Comparison of ENCODE assay signal across 1 cellular context in the genomic region with DNA sequence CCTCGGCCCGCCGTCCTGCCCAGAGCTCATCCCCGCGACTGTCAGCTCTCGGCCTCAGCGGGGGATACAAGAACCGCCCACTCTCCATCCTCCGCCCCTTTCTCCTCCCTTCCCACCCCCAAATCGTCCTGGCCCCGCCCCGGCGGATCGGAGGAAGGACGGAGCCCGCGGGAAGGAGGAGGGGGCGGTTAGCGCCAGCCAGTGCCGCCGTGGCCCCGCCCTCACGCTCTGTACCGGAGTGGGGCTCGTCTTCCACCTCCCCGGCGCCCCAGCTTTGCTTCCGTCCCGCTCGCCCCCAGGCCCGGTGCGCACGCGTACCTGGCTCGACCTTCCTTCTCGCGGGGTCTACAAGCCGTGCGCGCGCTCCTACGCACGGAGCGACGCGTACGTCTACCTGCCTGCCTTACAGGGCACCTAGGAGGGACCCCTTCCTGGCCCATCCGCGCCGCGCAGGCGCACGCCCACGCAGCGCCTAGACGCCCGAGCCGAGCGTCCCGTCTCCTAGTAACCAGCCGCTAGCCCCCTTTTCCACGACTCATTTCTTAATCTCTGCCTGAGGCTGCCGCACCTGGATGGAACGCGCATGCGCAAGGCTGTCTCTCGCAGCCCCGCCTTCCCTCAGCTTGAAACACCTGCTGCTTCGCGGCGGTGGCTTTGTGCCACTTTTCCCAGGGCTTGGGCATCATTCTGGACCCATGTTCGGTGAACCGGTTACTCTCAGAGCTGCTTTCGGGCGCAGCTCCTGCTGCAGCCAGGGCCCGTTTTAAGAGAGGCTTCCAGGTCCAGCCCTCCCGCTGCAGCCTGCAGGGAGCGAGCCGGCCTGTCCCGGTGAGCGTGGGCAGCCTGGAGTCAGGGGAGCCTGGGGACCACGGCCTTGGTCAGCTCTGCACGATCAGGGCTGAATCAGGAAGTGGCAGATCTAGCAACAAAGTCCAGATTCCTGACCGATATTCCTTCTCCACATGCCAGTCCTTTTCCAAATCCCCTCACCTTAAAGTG.
TF ChIP-seq lines count a peak whose summit lies in the region.

A gene with protein sequence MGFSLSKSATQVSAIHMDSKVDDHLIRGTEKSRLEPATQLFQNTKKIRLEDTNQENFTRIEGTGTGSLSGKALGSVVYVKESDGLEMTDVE (plus strand): TSS at position 598 of the 999 bp plus-strand sequence. CDS start 8,852 bp downstream, outside the sequence.

TF ChIP-seq in HepG2, 621 proteins besides CTCF, POLR2A, EP300 and RAD21 (continued from another document and continues in another):
- TF ChIP-seq ZC3H4 (CRISPR knock-in tag; IDR thresholded peaks at IDR 0.05; ENCODE audit: borderline replicate concordance): peak; percentile 50; the same call in 1 of the 2 replicates
- TF ChIP-seq SIN3A (IDR thresholded peaks at IDR 0.05; ENCODE audit: borderline replicate concordance, low read depth, low read length): peak; percentile 69
- TF ChIP-seq AHR (CRISPR knock-in tag; IDR thresholded peaks at IDR 0.05): no peak; the same call in 1 of the 2 replicates
- TF ChIP-seq TAF15 (IDR thresholded peaks at IDR 0.05; ENCODE audit: low read depth, low read length, poor library complexity, severe bottlenecking): peak; percentile 46
- peak; percentile 60; the same call in 1 of the 2 replicates for TF ChIP-seq ZNF776 (CRISPR knock-in tag; IDR thresholded peaks at IDR 0.05)
- TF ChIP-seq XBP1 (CRISPR knock-in tag; IDR thresholded peaks at IDR 0.05): 0 out of 2 replicates have a peak, but pooled peaks have one; percentile 29
- TF ChIP-seq BRD4 (CRISPR knock-in tag; IDR thresholded peaks at IDR 0.05): peak; percentile 21; the same call in 1 of the 2 replicates
- 0 out of 2 replicates have a peak, but pooled peaks have one; percentile 50 for TF ChIP-seq ZKSCAN5 (CRISPR knock-in tag; IDR thresholded peaks at IDR 0.05)
- TF ChIP-seq AKAP8 (CRISPR knock-in tag; IDR thresholded peaks at IDR 0.05): peak; percentile 91; the same call in 1 of the 2 replicates
- TF ChIP-seq, protein P1, sequence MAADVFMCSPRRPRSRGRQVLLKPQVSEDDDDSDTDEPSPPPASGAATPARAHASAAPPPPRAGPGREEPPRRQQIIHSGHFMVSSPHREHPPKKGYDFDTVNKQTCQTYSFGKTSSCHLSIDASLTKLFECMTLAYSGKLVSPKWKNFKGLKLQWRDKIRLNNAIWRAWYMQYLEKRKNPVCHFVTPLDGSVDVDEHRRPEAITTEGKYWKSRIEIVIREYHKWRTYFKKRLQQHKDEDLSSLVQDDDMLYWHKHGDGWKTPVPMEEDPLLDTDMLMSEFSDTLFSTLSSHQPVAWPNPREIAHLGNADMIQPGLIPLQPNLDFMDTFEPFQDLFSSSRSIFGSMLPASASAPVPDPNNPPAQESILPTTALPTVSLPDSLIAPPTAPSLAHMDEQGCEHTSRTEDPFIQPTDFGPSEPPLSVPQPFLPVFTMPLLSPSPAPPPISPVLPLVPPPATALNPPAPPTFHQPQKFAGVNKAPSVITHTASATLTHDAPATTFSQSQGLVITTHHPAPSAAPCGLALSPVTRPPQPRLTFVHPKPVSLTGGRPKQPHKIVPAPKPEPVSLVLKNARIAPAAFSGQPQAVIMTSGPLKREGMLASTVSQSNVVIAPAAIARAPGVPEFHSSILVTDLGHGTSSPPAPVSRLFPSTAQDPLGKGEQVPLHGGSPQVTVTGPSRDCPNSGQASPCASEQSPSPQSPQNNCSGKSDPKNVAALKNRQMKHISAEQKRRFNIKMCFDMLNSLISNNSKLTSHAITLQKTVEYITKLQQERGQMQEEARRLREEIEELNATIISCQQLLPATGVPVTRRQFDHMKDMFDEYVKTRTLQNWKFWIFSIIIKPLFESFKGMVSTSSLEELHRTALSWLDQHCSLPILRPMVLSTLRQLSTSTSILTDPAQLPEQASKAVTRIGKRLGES (CRISPR knock-in tag; IDR thresholded peaks at IDR 0.05; ENCODE audit: borderline replicate concordance): 0 out of 2 replicates have a peak, but pooled peaks have one; percentile 24
- peak; percentile 83; the same call in 1 of the 2 replicates for TF ChIP-seq NKX3-1 (CRISPR knock-in tag; IDR thresholded peaks at IDR 0.05)
- peak; percentile 97 for TF ChIP-seq ZNF598 (CRISPR knock-in tag; IDR thresholded peaks at IDR 0.05; ENCODE audit: borderline replicate concordance)
- TF ChIP-seq, protein P2, sequence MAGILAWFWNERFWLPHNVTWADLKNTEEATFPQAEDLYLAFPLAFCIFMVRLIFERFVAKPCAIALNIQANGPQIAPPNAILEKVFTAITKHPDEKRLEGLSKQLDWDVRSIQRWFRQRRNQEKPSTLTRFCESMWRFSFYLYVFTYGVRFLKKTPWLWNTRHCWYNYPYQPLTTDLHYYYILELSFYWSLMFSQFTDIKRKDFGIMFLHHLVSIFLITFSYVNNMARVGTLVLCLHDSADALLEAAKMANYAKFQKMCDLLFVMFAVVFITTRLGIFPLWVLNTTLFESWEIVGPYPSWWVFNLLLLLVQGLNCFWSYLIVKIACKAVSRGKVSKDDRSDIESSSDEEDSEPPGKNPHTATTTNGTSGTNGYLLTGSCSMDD (CRISPR knock-in tag; IDR thresholded peaks at IDR 0.05): no peak
- peak; percentile 38; the same call in 1 of the 2 replicates for TF ChIP-seq POGZ (CRISPR knock-in tag; IDR thresholded peaks at IDR 0.05)
- TF ChIP-seq, protein P3, sequence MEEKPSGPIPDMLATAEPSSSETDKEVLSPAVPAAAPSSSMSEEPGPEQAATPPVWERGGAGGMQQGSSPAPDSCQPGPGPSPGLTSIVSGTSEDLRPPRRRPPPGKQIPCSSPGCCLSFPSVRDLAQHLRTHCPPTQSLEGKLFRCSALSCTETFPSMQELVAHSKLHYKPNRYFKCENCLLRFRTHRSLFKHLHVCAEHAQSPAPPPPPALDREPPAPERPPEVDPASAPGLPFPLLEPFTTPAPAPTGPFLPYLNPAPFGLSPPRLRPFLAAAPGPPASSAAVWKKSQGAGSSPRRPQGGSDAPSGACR (CRISPR knock-in tag; IDR thresholded peaks at IDR 0.05): no peak; the same call in none of the 2 replicates
- TF ChIP-seq HNF4G (IDR thresholded peaks at IDR 0.05; ENCODE audit: borderline replicate concordance, low read depth, low read length): no peak
- peak; percentile 45 for TF ChIP-seq HNF4G (CRISPR knock-in tag; IDR thresholded peaks at IDR 0.05; ENCODE audit: borderline replicate concordance, low read depth)
- TF ChIP-seq SP5 (CRISPR knock-in tag; IDR thresholded peaks at IDR 0.05; ENCODE audit: borderline replicate concordance, low read depth): peak; percentile 86
- no peak for TF ChIP-seq ATF7 (IDR thresholded peaks at IDR 0.05)
- TF ChIP-seq ATF7 (CRISPR knock-in tag; IDR thresholded peaks at IDR 0.05): peak; percentile 47
- no peak for TF ChIP-seq NPAS2 (CRISPR knock-in tag; IDR thresholded peaks at IDR 0.05; ENCODE audit: borderline replicate concordance)
- TF ChIP-seq NCOA2 (CRISPR knock-in tag; IDR thresholded peaks at IDR 0.05): peak; percentile 10
- TF ChIP-seq HNRNPH1 (optimal IDR thresholded peaks at IDR 0.05; ENCODE audit: low read depth, low read length): no peak
- no peak for TF ChIP-seq TCF12 (IDR thresholded peaks at IDR 0.05)
- TF ChIP-seq TCF12 (CRISPR knock-in tag; IDR thresholded peaks at IDR 0.05): 0 out of 2 replicates have a peak, but pooled peaks have one; percentile 58
- TF ChIP-seq, protein P4, sequence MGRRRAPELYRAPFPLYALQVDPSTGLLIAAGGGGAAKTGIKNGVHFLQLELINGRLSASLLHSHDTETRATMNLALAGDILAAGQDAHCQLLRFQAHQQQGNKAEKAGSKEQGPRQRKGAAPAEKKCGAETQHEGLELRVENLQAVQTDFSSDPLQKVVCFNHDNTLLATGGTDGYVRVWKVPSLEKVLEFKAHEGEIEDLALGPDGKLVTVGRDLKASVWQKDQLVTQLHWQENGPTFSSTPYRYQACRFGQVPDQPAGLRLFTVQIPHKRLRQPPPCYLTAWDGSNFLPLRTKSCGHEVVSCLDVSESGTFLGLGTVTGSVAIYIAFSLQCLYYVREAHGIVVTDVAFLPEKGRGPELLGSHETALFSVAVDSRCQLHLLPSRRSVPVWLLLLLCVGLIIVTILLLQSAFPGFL (CRISPR knock-in tag; IDR thresholded peaks at IDR 0.05): no peak
- peak; percentile 36; the same call in 1 of the 2 replicates for TF ChIP-seq ZBTB8A (CRISPR knock-in tag; IDR thresholded peaks at IDR 0.05; ENCODE audit: borderline replicate concordance, low read depth)
- TF ChIP-seq, protein P5, sequence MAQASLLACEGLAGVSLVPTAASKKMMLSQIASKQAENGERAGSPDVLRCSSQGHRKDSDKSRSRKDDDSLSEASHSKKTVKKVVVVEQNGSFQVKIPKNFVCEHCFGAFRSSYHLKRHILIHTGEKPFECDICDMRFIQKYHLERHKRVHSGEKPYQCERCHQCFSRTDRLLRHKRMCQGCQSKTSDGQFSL (CRISPR knock-in tag; IDR thresholded peaks at IDR 0.05): no peak
- TF ChIP-seq PAF1 (CRISPR knock-in tag; IDR thresholded peaks at IDR 0.05): no peak
- peak; percentile 55; the same call in 1 of the 2 replicates for TF ChIP-seq TAF1 (CRISPR knock-in tag; IDR thresholded peaks at IDR 0.05)
- peak; percentile 98; the same call in 1 of the 2 replicates for TF ChIP-seq SAFB2 (CRISPR knock-in tag; IDR thresholded peaks at IDR 0.05; ENCODE audit: borderline replicate concordance, low read depth)
- TF ChIP-seq MBNL3 (CRISPR knock-in tag; conservative IDR thresholded peaks at IDR 0.05): no peak
- peak; percentile 52; the same call in 1 of the 2 replicates for TF ChIP-seq ZNF616 (CRISPR knock-in tag; IDR thresholded peaks at IDR 0.05; ENCODE audit: low read depth)
- TF ChIP-seq ETV5 (CRISPR knock-in tag; IDR thresholded peaks at IDR 0.05; ENCODE audit: borderline replicate concordance): peak; percentile 75
- peak; percentile 54; the same call in 1 of the 2 replicates for TF ChIP-seq BRCA1 (CRISPR knock-in tag; IDR thresholded peaks at IDR 0.05)
- no peak for TF ChIP-seq HOXA9 (CRISPR knock-in tag; IDR thresholded peaks at IDR 0.05; ENCODE audit: borderline replicate concordance)
- TF ChIP-seq, protein P6, sequence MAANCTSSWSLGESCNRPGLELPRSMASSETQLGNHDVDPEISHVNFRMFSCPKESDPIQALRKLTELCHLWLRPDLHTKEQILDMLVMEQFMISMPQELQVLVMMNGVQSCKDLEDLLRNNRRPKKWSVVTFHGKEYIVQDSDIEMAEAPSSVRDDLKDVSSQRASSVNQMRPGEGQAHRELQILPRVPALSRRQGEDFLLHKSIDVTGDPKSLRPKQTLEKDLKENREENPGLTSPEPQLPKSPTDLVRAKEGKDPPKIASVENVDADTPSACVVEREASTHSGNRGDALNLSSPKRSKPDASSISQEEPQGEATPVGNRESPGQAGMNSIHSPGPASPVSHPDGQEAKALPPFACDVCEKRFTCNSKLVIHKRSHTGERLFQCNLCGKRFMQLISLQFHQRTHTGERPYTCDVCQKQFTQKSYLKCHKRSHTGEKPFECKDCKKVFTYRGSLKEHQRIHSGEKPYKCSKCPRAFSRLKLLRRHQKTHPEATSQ (CRISPR knock-in tag; IDR thresholded peaks at IDR 0.05; ENCODE audit: borderline replicate concordance): peak; percentile 90; the same call in 1 of the 2 replicates
- peak; percentile 89; the same call in 1 of the 2 replicates for TF ChIP-seq ZNF607 (CRISPR knock-in tag; IDR thresholded peaks at IDR 0.05; ENCODE audit: borderline replicate concordance)
- TF ChIP-seq, protein P7, sequence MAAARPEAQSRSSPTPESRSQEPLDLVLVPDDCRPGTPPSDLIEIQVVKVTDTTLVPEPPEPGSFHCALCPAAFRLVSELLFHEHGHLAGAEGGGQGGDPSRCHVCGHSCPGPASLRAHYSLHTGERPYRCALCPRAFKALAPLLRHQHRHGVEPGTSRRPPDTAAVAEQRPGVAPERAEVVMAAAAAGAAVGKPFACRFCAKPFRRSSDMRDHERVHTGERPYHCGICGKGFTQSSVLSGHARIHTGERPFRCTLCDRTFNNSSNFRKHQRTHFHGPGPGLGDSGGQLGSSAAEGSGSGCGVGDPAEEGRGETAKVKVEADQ (CRISPR knock-in tag; IDR thresholded peaks at IDR 0.05; ENCODE audit: borderline replicate concordance): peak; percentile 76
- TF ChIP-seq, protein P8, sequence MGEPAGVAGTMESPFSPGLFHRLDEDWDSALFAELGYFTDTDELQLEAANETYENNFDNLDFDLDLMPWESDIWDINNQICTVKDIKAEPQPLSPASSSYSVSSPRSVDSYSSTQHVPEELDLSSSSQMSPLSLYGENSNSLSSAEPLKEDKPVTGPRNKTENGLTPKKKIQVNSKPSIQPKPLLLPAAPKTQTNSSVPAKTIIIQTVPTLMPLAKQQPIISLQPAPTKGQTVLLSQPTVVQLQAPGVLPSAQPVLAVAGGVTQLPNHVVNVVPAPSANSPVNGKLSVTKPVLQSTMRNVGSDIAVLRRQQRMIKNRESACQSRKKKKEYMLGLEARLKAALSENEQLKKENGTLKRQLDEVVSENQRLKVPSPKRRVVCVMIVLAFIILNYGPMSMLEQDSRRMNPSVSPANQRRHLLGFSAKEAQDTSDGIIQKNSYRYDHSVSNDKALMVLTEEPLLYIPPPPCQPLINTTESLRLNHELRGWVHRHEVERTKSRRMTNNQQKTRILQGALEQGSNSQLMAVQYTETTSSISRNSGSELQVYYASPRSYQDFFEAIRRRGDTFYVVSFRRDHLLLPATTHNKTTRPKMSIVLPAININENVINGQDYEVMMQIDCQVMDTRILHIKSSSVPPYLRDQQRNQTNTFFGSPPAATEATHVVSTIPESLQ (CRISPR knock-in tag; conservative IDR thresholded peaks at IDR 0.05): 0 out of 2 replicates have a peak, but pooled peaks have one; percentile 19
- TF ChIP-seq POLR2G (IDR thresholded peaks at IDR 0.05; ENCODE audit: low read depth, low read length): peak; percentile 92; the same call in 1 of the 2 replicates
- TF ChIP-seq, protein P9, sequence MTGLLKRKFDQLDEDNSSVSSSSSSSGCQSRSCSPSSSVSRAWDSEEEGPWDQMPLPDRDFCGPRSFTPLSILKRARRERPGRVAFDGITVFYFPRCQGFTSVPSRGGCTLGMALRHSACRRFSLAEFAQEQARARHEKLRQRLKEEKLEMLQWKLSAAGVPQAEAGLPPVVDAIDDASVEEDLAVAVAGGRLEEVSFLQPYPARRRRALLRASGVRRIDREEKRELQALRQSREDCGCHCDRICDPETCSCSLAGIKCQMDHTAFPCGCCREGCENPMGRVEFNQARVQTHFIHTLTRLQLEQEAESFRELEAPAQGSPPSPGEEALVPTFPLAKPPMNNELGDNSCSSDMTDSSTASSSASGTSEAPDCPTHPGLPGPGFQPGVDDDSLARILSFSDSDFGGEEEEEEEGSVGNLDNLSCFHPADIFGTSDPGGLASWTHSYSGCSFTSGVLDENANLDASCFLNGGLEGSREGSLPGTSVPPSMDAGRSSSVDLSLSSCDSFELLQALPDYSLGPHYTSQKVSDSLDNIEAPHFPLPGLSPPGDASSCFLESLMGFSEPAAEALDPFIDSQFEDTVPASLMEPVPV (CRISPR knock-in tag; IDR thresholded peaks at IDR 0.05): no peak; the same call in 1 of the 2 replicates
- TF ChIP-seq, protein P10, sequence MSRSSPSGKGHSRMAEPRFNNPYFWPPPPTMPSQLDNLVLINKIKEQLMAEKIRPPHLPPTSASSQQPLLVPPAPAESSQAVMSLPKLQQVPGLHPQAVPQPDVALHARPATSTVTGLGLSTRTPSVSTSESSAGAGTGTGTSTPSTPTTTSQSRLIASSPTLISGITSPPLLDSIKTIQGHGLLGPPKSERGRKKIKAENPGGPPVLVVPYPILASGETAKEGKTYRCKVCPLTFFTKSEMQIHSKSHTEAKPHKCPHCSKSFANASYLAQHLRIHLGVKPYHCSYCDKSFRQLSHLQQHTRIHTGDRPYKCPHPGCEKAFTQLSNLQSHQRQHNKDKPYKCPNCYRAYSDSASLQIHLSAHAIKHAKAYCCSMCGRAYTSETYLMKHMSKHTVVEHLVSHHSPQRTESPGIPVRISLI (CRISPR knock-in tag; IDR thresholded peaks at IDR 0.05; ENCODE audit: borderline replicate concordance): peak; percentile 25
- TF ChIP-seq ZNF556 (CRISPR knock-in tag; IDR thresholded peaks at IDR 0.05; ENCODE audit: borderline replicate concordance): no peak; the same call in 1 of the 2 replicates
- no peak for TF ChIP-seq ZNF282 (IDR thresholded peaks at IDR 0.05; ENCODE audit: partially characterized antibody)
- peak; percentile 81 for TF ChIP-seq MXD4 (CRISPR knock-in tag; IDR thresholded peaks at IDR 0.05)
- peak; percentile 49 for TF ChIP-seq CCDC6 (CRISPR knock-in tag; IDR thresholded peaks at IDR 0.05)
